In genomic region chr6:129637340-129638054, GRCh38 we compare ENCODE assay signal across 1 cellular context.
TF ChIP-seq lines count a peak whose summit lies in the region.

No MANE protein-coding gene starts in this region.

TF ChIP-seq in K562, 482 proteins besides CTCF, POLR2A, EP300 and RAD21 (continued from another document):
- TF ChIP-seq ZBTB34 (CRISPR knock-in tag; IDR thresholded peaks at IDR 0.05), result no peak
